ENCODE assay signal across 37 cellular contexts in genomic region chr21:29801122-29801521, GRCh38.
"Had no signal": no experiment of that assay in that cellular context is flagged by ENCODE, and none has a peak within 500 bp of the region (broad histone marks: within the 10 kb centered on the region; RNA-seq: fewer than 3 reads in every experiment).

No MANE protein-coding gene starts in this region.

- H3K4me1 ChIP-seq: ascending aorta had no signal

- H3K9me3 Mint-ChIP-seq: activated B cell treated with CpG ODN at 0.5 μM for 24 hours; activated CD4-positive, alpha-beta memory T cell treated with anti-CD3 and anti-CD28 coated beads, Interleukin-2, amount 10 ng/mL, durations not matched to agents 7 days and 5 days; activated CD4-positive, alpha-beta T cell treated with anti-CD3 and anti-CD28 coated beads, Interleukin-2, amount 10 ng/mL, durations not matched to agents 7 days and 5 days; activated naive CD4-positive, alpha-beta T cell treated with anti-CD3 and anti-CD28 coated beads for 36 hours; activated naive CD8-positive, alpha-beta T cell treated with anti-CD3 and anti-CD28 coated beads, Interleukin-2, amount 10 ng/mL, durations not matched to agents 7 days and 5 days; activated naive CD8-positive, alpha-beta T cell treated with anti-CD3 and anti-CD28 coated beads, Interleukin-2, amount 50 U/mL, for 24 hours; activated T-cell treated with anti-CD3 and anti-CD28 coated beads, Interleukin-2, amount 50 U/mL, for 4 hours; activated T-cell treated with anti-CD3 and anti-CD28 coated beads, Interleukin-2, amount 50 U/mL, for 72 hours; activated T-helper 1 cell treated with anti-CD3 and anti-CD28 coated beads, Interleukin-12 subunit alpha, Interleukin-12 subunit beta, Interleukin-2, Interleukin-4 antibody, amounts not matched to agents 30 ng/mL and 10 ng/mL and 1 ng/mL, durations not matched to agents 14 hours and 24 hours and 36 hours; activated T-helper 17 cell treated with anti-CD3 and anti-CD28 coated beads, Interleukin-2, amount 50 U/mL, for 72 hours; brain; T-helper 1 cell treated with Interleukin-12 subunit alpha and Interleukin-12 subunit beta and Interleukin-4 antibody, amounts not matched to agents 30 μg/mL and 1 μg/mL, for 36 hours; T-helper 2 cell treated with Interferon-gamma antibody and Interleukin-4, amounts not matched to agents 5 μg/mL and 100 μg/mL, for 36 hours had no signal

- H3K4me3 Mint-ChIP-seq: activated B cell treated with CpG ODN at 0.5 μM for 24 hours; activated CD4-positive, alpha-beta memory T cell treated with anti-CD3 and anti-CD28 coated beads, Interleukin-2, amount 10 ng/mL, durations not matched to agents 7 days and 5 days; activated CD4-positive, alpha-beta T cell treated with anti-CD3 and anti-CD28 coated beads, Interleukin-2, amount 10 ng/mL, durations not matched to agents 7 days and 5 days; activated naive CD4-positive, alpha-beta T cell treated with anti-CD3 and anti-CD28 coated beads for 36 hours; activated naive CD8-positive, alpha-beta T cell; activated naive CD8-positive, alpha-beta T cell treated with anti-CD3 and anti-CD28 coated beads, Interleukin-2, amount 10 ng/mL, durations not matched to agents 7 days and 5 days; activated naive CD8-positive, alpha-beta T cell treated with anti-CD3 and anti-CD28 coated beads, Interleukin-2, amount 50 U/mL, for 24 hours; activated T-cell treated with anti-CD3 and anti-CD28 coated beads, Interleukin-2, amount 50 U/mL, for 4 hours; activated T-cell treated with anti-CD3 and anti-CD28 coated beads, Interleukin-2, amount 50 U/mL, for 72 hours; activated T-helper 1 cell treated with anti-CD3 and anti-CD28 coated beads, Interleukin-12 subunit alpha, Interleukin-12 subunit beta, Interleukin-2, Interleukin-4 antibody, amounts not matched to agents 30 ng/mL and 10 ng/mL and 1 ng/mL, durations not matched to agents 14 hours and 24 hours and 36 hours; activated T-helper 17 cell treated with anti-CD3 and anti-CD28 coated beads, Interleukin-2, amount 50 U/mL, for 72 hours; brain; central memory CD8-positive, alpha-beta T cell; T-helper 1 cell treated with Interleukin-12 subunit alpha and Interleukin-12 subunit beta and Interleukin-4 antibody, amounts not matched to agents 30 μg/mL and 1 μg/mL, for 36 hours; T-helper 2 cell treated with Interferon-gamma antibody and Interleukin-4, amounts not matched to agents 5 μg/mL and 100 μg/mL, for 36 hours had no signal

- H3K4me3 ChIP-seq: ascending aorta, cardiac muscle cell had no signal

- H3K36me3 Mint-ChIP-seq: activated naive CD8-positive, alpha-beta T cell; activated naive CD8-positive, alpha-beta T cell treated with anti-CD3 and anti-CD28 coated beads, Interleukin-2, amount 10 ng/mL, durations not matched to agents 7 days and 5 days; brain had no signal

- H3K27ac Mint-ChIP-seq: activated B cell treated with CpG ODN at 0.5 μM for 24 hours; activated CD4-positive, alpha-beta memory T cell treated with anti-CD3 and anti-CD28 coated beads, Interleukin-2, amount 10 ng/mL, durations not matched to agents 7 days and 5 days; activated CD4-positive, alpha-beta T cell treated with anti-CD3 and anti-CD28 coated beads, Interleukin-2, amount 10 ng/mL, durations not matched to agents 7 days and 5 days; activated naive CD4-positive, alpha-beta T cell treated with anti-CD3 and anti-CD28 coated beads for 36 hours; activated naive CD8-positive, alpha-beta T cell; activated naive CD8-positive, alpha-beta T cell treated with anti-CD3 and anti-CD28 coated beads, Interleukin-2, amount 10 ng/mL, durations not matched to agents 7 days and 5 days; activated naive CD8-positive, alpha-beta T cell treated with anti-CD3 and anti-CD28 coated beads, Interleukin-2, amount 50 U/mL, for 24 hours; activated T-cell treated with anti-CD3 and anti-CD28 coated beads, Interleukin-2, amount 50 U/mL, for 72 hours; activated T-helper 1 cell treated with anti-CD3 and anti-CD28 coated beads, Interleukin-12 subunit alpha, Interleukin-12 subunit beta, Interleukin-2, Interleukin-4 antibody, amounts not matched to agents 30 ng/mL and 10 ng/mL and 1 ng/mL, durations not matched to agents 14 hours and 24 hours and 36 hours; activated T-helper 17 cell treated with anti-CD3 and anti-CD28 coated beads, Interleukin-2, amount 50 U/mL, for 72 hours; brain; T-helper 1 cell treated with Interleukin-12 subunit alpha and Interleukin-12 subunit beta and Interleukin-4 antibody, amounts not matched to agents 30 μg/mL and 1 μg/mL, for 36 hours; T-helper 2 cell treated with Interferon-gamma antibody and Interleukin-4, amounts not matched to agents 5 μg/mL and 100 μg/mL, for 36 hours had no signal

- H3K4me1 Mint-ChIP-seq: activated B cell treated with CpG ODN at 0.5 μM for 24 hours; activated CD4-positive, alpha-beta memory T cell treated with anti-CD3 and anti-CD28 coated beads, Interleukin-2, amount 10 ng/mL, durations not matched to agents 7 days and 5 days; activated CD4-positive, alpha-beta T cell treated with anti-CD3 and anti-CD28 coated beads, Interleukin-2, amount 10 ng/mL, durations not matched to agents 7 days and 5 days; activated naive CD8-positive, alpha-beta T cell treated with anti-CD3 and anti-CD28 coated beads, Interleukin-2, amount 10 ng/mL, durations not matched to agents 7 days and 5 days; activated naive CD8-positive, alpha-beta T cell treated with anti-CD3 and anti-CD28 coated beads, Interleukin-2, amount 50 U/mL, for 24 hours; activated T-helper 17 cell treated with anti-CD3 and anti-CD28 coated beads, Interleukin-2, amount 50 U/mL, for 72 hours; brain; central memory CD8-positive, alpha-beta T cell had no signal

- H3K27ac ChIP-seq: ascending aorta, cardiac muscle cell, VCaP had no signal

- DNase-seq: activated B cell treated with CpG ODN at 0.5 μM for 24 hours; activated CD4-positive, alpha-beta memory T cell treated with anti-CD3 and anti-CD28 coated beads, Interleukin-2, amount 10 ng/mL, durations not matched to agents 7 days and 5 days; activated CD4-positive, alpha-beta T cell treated with anti-CD3 and anti-CD28 coated beads for 48 hours; activated CD4-positive, alpha-beta T cell treated with anti-CD3 and anti-CD28 coated beads, Interleukin-2, amount 10 ng/mL, durations not matched to agents 7 days and 5 days; activated CD4-positive, alpha-beta T cell treated with anti-CD3 and anti-CD28 coated beads, Interleukin-2, amount 50 U/mL, for 48 hours; activated CD4-positive, CD25-positive, alpha-beta regulatory T cell treated with anti-CD3 and anti-CD28 coated beads, Interleukin-2, amount 50 U/mL, for 72 hours; activated CD8-positive, alpha-beta memory T cell treated with anti-CD3 and anti-CD28 coated beads, Interleukin-2, amount 50 U/mL, for 4 hours; activated effector memory CD4-positive, alpha-beta T cell treated with anti-CD3 and anti-CD28 coated beads, Interleukin-2, amount 50 U/mL, for 16 hours; activated gamma-delta T cell treated with Interleukin-2 at 50 U/mL for 16 hours; activated naive CD4-positive, alpha-beta T cell; activated naive CD4-positive, alpha-beta T cell treated with anti-CD3 and anti-CD28 coated beads for 36 hours; activated naive CD4-positive, alpha-beta T cell treated with anti-CD3 and anti-CD28 coated beads, Interleukin-2, amount 50 U/mL, for 16 hours; activated naive CD8-positive, alpha-beta T cell treated with anti-CD3 and anti-CD28 coated beads, Interleukin-2, amount 10 ng/mL, durations not matched to agents 7 days and 5 days; activated naive CD8-positive, alpha-beta T cell treated with anti-CD3 and anti-CD28 coated beads, Interleukin-2, amount 50 U/mL, for 24 hours; activated T-cell treated with anti-CD3 and anti-CD28 coated beads for 4 hours; activated T-cell treated with anti-CD3 and anti-CD28 coated beads, Interleukin-2, amount 50 U/mL, for 1 hour; activated T-cell treated with anti-CD3 and anti-CD28 coated beads, Interleukin-2, amount 50 U/mL, for 4 hours; activated T-cell treated with anti-CD3 and anti-CD28 coated beads, Interleukin-2, amount 50 U/mL, for 72 hours; amygdala; anterior cingulate cortex; caudate nucleus; cerebellar nuclear complex; T-helper 1 cell; T-helper 2 cell; T-helper 9 cell had no signal

- H3K27me3 ChIP-seq: ascending aorta, cardiac muscle cell had no signal

- ATAC-seq: activated naive CD8-positive, alpha-beta T cell treated with anti-CD3 and anti-CD28 coated beads, Interleukin-2, amount 50 U/mL, for 24 hours; activated T-cell treated with anti-CD3 and anti-CD28 coated beads, Interleukin-2, amount 50 U/mL, for 4 hours; activated T-cell treated with anti-CD3 and anti-CD28 coated beads, Interleukin-2, amount 50 U/mL, for 72 hours; activated T-helper 17 cell treated with anti-CD3 and anti-CD28 coated beads, Interleukin-2, amount 50 U/mL, for 72 hours had no signal

- FAIRE-seq: bronchial epithelial cell, TTC549 had no signal

- H3K36me3 ChIP-seq: ascending aorta, cardiac muscle cell had no signal

- H3K27me3 Mint-ChIP-seq: activated CD4-positive, alpha-beta memory T cell treated with anti-CD3 and anti-CD28 coated beads, Interleukin-2, amount 10 ng/mL, durations not matched to agents 7 days and 5 days; brain; central memory CD8-positive, alpha-beta T cell had no signal

- H3K9me3 ChIP-seq: ascending aorta had no signal
